8 cellular contexts compared by ENCODE assay signal in the genomic region with DNA sequence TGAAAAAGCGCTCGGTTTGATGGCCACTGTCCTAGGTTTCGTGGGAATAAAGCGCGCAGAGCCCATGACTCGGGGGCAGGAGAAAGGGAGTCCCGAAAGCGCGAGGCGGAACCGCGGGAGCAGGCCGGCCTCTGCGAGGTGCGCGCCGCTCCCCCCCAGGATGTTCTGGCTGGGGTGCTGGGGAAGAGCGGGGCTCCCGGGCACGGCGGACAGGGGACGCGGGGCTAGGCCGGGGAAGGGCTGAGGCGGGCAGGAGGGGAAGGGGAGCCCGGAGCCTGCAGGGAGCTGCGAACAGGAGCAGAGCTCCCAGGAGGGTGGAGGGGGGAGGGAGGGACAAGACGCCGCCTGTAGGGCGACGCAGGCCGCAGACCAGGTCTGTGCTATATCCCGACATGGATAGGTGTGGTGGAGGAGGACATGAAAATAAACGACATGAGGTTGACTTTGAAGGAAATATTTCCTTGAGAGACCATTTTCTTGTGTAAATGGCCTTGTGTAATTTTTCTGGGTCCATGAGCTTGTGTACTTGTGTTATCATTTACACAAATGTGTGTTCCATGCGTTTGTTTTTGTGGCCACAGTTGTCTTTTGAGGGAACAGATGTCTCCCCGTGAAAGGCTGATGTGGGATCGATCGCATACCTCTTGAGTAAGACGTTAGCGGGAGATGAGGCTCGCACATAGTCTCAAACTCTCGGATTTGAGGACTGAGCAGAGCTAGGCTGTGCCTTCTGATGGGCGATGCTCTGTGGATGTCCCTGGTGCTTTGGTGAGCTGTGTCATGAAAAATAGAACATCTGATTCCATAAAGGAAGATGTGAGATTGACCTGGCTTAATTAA. TPM values are rescaled to one million over a fixed set of nuclear protein-coding genes. Genes with fewer than 3 reads are reported as not detected.
A peak's percentile ranks its signal among the peaks of the same experiment; 100 is the strongest.
DNase-seq lines count a peak whose midpoint lies in the region; ATAC-seq, FAIRE-seq and TF ChIP-seq lines count a peak whose summit lies in the region.

No MANE protein-coding gene starts in this region.

- peaks cover 14 to 30% (median 14%) of the 10 kb centered on the region in 3 donors for H3K36me3 ChIP-seq in tibial artery

- no peaks in the 10 kb centered on the region for H3K9me3 ChIP-seq in tibial artery

- H3K27me3 ChIP-seq in tibial artery: no peaks in the 10 kb centered on the region

- peak overlapping the region; percentile 85 for H3K4me3 Mint-ChIP-seq in activated T-cell treated with anti-CD3 and anti-CD28 coated beads, Interleukin-2, amount 50 U/mL, for 24 hours
- H3K4me3 Mint-ChIP-seq in natural killer cell: peak overlapping the region; percentile 97

- FAIRE-seq in H54 (lab: Jason Lieb, UNC): no peak

- TF ChIP-seq CTCF in natural killer cell (IDR thresholded peaks at IDR 0.05): no peak
- TF ChIP-seq CTCF in tibial artery (IDR thresholded peaks at IDR 0.05): peak in 1 of 2 experiments; percentile 14

- peak overlapping the region; percentile 70 to 100 for H3K4me3 ChIP-seq in tibial artery

- peak overlapping the region; percentile 76 to 99 for H3K27ac ChIP-seq in tibial artery

- peaks cover 74% of the 10 kb centered on the region for H3K36me3 Mint-ChIP-seq in activated T-cell treated with anti-CD3 and anti-CD28 coated beads, Interleukin-2, amount 50 U/mL, for 24 hours (ENCODE audit: low read depth)
- no peaks in the 10 kb centered on the region for H3K36me3 Mint-ChIP-seq in natural killer cell

- intact Hi-C loops in natural killer cell (cut with micrococcal nuclease) (loop anchor here (2.0 to 10.0 kb wide), 2 partner anchors 38 to 130 kb away; a partner anchor contains a TSS), tibial artery (cut with DNase I; ENCODE audit: low total_unique reads) (loop anchor here (10.0 kb wide), 1 partner anchor 100 kb away; a partner anchor contains a TSS)

- peaks cover 0 to 27% (median 20%) of the 10 kb centered on the region in 4 donors for H3K4me1 ChIP-seq in tibial artery

- DNase-seq in CD1c-positive myeloid dendritic cell (ENCODE audit: extremely low spot score) (peak; percentile 24), H54 (ENCODE audit: insufficient read length, low spot score) (peak; percentile 64), NCI-H69 (lab: John Stamatoyannopoulos, UW) (peak; percentile 64), fibroblast of gingiva (ENCODE audit: low read depth) (peak; percentile 37), natural killer cell (peak; percentile 27), tibial artery (peak; percentile 20 to 73), middle frontal gyrus (ENCODE audit: extremely low spot score, low spot score) (no peak)
- DNase-seq in activated T-cell treated with anti-CD3 and anti-CD28 coated beads, Interleukin-2, amount 50 U/mL, for 24 hours: peak; percentile 71

- peaks cover 34% of the 10 kb centered on the region for H3K4me1 Mint-ChIP-seq in activated T-cell treated with anti-CD3 and anti-CD28 coated beads, Interleukin-2, amount 50 U/mL, for 24 hours (ENCODE audit: low read depth)
- peaks cover 24 to 27% of the 10 kb centered on the region in 2 donors for H3K4me1 Mint-ChIP-seq in natural killer cell

- peak overlapping the region; percentile 87 for H3K27ac Mint-ChIP-seq in activated T-cell treated with anti-CD3 and anti-CD28 coated beads, Interleukin-2, amount 50 U/mL, for 24 hours
- peak overlapping the region; percentile 27 to 96 for H3K27ac Mint-ChIP-seq in natural killer cell

- peak; percentile 51; the same call in 1 of the 2 replicates for TF ChIP-seq POLR2A in H54 (IDR thresholded peaks at IDR 0.05; ENCODE audit: low read depth, low read length)

- no peaks in the 10 kb centered on the region for H3K9me3 Mint-ChIP-seq in activated T-cell treated with anti-CD3 and anti-CD28 coated beads, Interleukin-2, amount 50 U/mL, for 24 hours
- H3K9me3 Mint-ChIP-seq in natural killer cell: no peaks in the 10 kb centered on the region

- no peaks in the 10 kb centered on the region for H3K27me3 Mint-ChIP-seq in activated T-cell treated with anti-CD3 and anti-CD28 coated beads, Interleukin-2, amount 50 U/mL, for 24 hours
- no peaks in the 10 kb centered on the region for H3K27me3 Mint-ChIP-seq in natural killer cell (ENCODE audit: low read depth in 2 of 2)

- no peak for ATAC-seq in natural killer cell

RNA-seq across cellular contexts. Expression of a gene that starts 1.3 kb away (rescaled TPM):
- 10 to 100 TPM; 83.6 to 94.9 (median 84.0) TPM for total RNA-seq in natural killer cell

RNA-seq across cellular contexts. Expression of a gene that starts 1.6 kb away (rescaled TPM):
- total RNA-seq in natural killer cell: 1 to 10 TPM; 4.0 to 8.9 (median 5.2) TPM

RNA-seq across cellular contexts. Expression of a gene that starts 39.2 kb away (rescaled TPM):
- 10 to 100 TPM; 10.8 to 13.7 (median 12.7) TPM for total RNA-seq in natural killer cell

RNA-seq across cellular contexts. Expression of a gene that starts 39.9 kb away (rescaled TPM):
- 100 to 1,000 TPM; 143 to 172 (median 159) TPM for total RNA-seq in natural killer cell
